In the genomic region with DNA sequence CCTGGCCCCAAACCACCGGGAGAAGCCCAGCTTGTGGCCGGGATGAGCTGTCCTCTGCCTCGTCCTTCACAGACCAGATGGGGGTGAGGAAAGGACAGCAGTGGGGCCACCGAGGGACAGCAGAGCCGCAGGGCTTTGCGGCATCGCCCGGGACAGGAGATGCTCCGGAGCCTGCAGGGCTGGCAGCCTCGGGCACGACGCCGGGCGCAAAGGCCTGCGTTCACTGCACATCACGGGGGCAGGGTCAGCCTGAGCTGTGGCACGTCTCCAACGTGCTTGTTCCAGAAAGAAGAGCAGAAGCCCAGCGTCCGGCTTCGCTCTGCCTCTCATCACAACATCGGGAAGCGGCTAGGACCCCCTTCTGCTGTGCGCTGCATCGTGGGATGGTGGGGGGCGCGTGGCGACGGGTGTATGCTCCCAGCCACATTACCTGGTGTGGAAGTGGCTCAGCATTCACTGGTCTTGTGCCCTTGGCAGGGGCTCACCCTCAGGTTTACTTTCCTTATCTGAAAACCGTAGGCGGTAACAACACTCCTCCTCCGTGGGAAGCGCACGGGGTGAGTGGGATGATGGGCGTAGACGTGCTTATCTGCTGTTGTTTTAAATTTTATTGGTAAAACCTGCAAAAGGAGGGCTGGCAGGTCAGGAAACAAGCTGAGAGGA, we compare ENCODE assay signal across 17 cellular contexts.
"Had no signal": no experiment of that assay in that cellular context is flagged by ENCODE, and none has a peak within 500 bp of the region (broad histone marks: within the 10 kb centered on the region; RNA-seq: fewer than 3 reads in every experiment).

No MANE protein-coding gene starts in this region.

- H3K27me3 ChIP-seq: brain microvascular endothelial cell, foreskin keratinocyte, upper lobe of left lung had no signal

- DNase-seq: activated CD4-positive, alpha-beta T cell treated with anti-CD3 and anti-CD28 coated beads, Interleukin-2, amount 50 U/mL, for 48 hours; activated CD8-positive, alpha-beta memory T cell treated with anti-CD3 and anti-CD28 coated beads, Interleukin-2, amount 10 ng/mL, durations not matched to agents 7 days and 5 days; activated effector memory CD4-positive, alpha-beta T cell treated with Interleukin-2 at 50 U/mL for 16 hours; activated T-cell treated with anti-CD3 and anti-CD28 coated beads, Interleukin-2, amount 50 U/mL, for 24 hours; brain microvascular endothelial cell; cerebellar nuclear complex; effector CD8-positive, alpha-beta T cell; foreskin keratinocyte; glutamatergic neuron; kidney glomerular epithelial cell; midbrain; retina; SK-N-SH; small intestine; T-helper 1 cell; upper lobe of left lung had no signal

- H3K27ac ChIP-seq: brain microvascular endothelial cell, foreskin keratinocyte, parathyroid adenoma, upper lobe of left lung had no signal

- ATAC-seq: activated CD8-positive, alpha-beta memory T cell treated with anti-CD3 and anti-CD28 coated beads, Interleukin-2, amount 10 ng/mL, durations not matched to agents 7 days and 5 days; foreskin keratinocyte had no signal

- H3K4me1 ChIP-seq: foreskin keratinocyte had no signal

- H3K4me3 ChIP-seq: upper lobe of left lung had no signal

- H3K9me3 ChIP-seq: SK-N-SH, upper lobe of left lung had no signal
